ENCODE assay signal across 20 cellular contexts in genomic region chr19:21677696-21678418, GRCh38.
A peak's percentile ranks its signal among the peaks of the same experiment; 100 is the strongest.
DNase-seq lines count a peak whose midpoint lies in the region; ATAC-seq and TF ChIP-seq lines count a peak whose summit lies in the region.
"Had no signal": no experiment of that assay in that cellular context is flagged by ENCODE, and none has a peak within 500 bp of the region (broad histone marks: within the 10 kb centered on the region; RNA-seq: fewer than 3 reads in every experiment).

No MANE protein-coding gene starts in this region.

- H2AK5ac ChIP-seq in H9 (ENCODE audit: insufficient read length, low read length): no peak overlapping the region

- H2BK5ac ChIP-seq in H9 (ENCODE audit: insufficient read length, low read length): no peak overlapping the region

- no peak overlapping the region for H2BK12ac ChIP-seq in H9 (ENCODE audit: insufficient read length, low read depth, low read length)

- no peak overlapping the region for H3T11ph ChIP-seq in H9 (ENCODE audit: low read length)

- no peak overlapping the region for H3K4ac ChIP-seq in H9 (ENCODE audit: low read depth, low read length)

- no peak overlapping the region for H4K8ac ChIP-seq in H9 (replicated peaks; ENCODE audit: insufficient read length, low read depth, low read length)

- peaks cover 6% of the 10 kb centered on the region for H3K4me1 Mint-ChIP-seq in activated T-cell treated with anti-CD3 and anti-CD28 coated beads, Interleukin-2, amount 50 U/mL, for 72 hours (ENCODE audit: low read depth)
- H3K4me1 Mint-ChIP-seq in H9: peaks cover 4 to 7% of the 10 kb centered on the region in 2 experiments
- no peaks in the 10 kb centered on the region for H3K4me1 Mint-ChIP-seq in stimulated activated memory B cell treated with anti-CD40 and anti-IgM and Interleukin-4, amounts not matched to agents 10 μg/mL and 1 μg/mL and 100 μg/mL, for 72 hours

- H4K91ac ChIP-seq in H9 (ENCODE audit: insufficient read length, low read depth, low read length): no peak overlapping the region

- no peaks in the 10 kb centered on the region for H3K79me2 ChIP-seq in H9 (ENCODE audit: insufficient read depth, low read length)

- WGBS in H9 (ENCODE audit: extremely low coverage, insufficient read length, low lambda C conversion rate): no CpG with 5 or more reads among the region's 38 CpGs
- WGBS in heart right ventricle, 2 donors: 44 to 60% methylated on average over 38 of the region's 38 CpGs

- H3K4me1 ChIP-seq in H9 (ENCODE audit: insufficient read depth, low read length) (no peaks in the 10 kb centered on the region), heart right ventricle (peaks cover 0 to 11% (median 0%) of the 10 kb centered on the region in 9 donors)
- H3K4me1 ChIP-seq: SJCRH30 had no signal

- H4K20me1 ChIP-seq in H9 (ENCODE audit: control insufficient read depth, insufficient read depth, insufficient read length): no peaks in the 10 kb centered on the region

- H3K27ac Mint-ChIP-seq in activated T-cell treated with anti-CD3 and anti-CD28 coated beads, Interleukin-2, amount 50 U/mL, for 72 hours: no peak overlapping the region
- H3K27ac Mint-ChIP-seq in H9: no peak overlapping the region
- no peak overlapping the region for H3K27ac Mint-ChIP-seq in stimulated activated memory B cell treated with anti-CD40 and anti-IgM and Interleukin-4, amounts not matched to agents 10 μg/mL and 1 μg/mL and 100 μg/mL, for 72 hours
- H3K27ac Mint-ChIP-seq: HFFc6 had no signal

- peak; percentile 23; the same call in 1 of the 3 replicates for TF ChIP-seq CTCF in H9 (conservative IDR thresholded peaks at IDR 0.05)
- peak in 5 of 9 donors; percentile 14 to 35 (median 18) for TF ChIP-seq CTCF in heart right ventricle (IDR thresholded peaks at IDR 0.05)

- no peak overlapping the region for H3K4me2 ChIP-seq in H9 (ENCODE audit: insufficient read depth, insufficient read length, low read length)
- H3K4me2 ChIP-seq: smooth muscle cell had no signal

- no peak overlapping the region for H4K5ac ChIP-seq in H9 (ENCODE audit: insufficient read length, low read depth, low read length)

- no peak overlapping the region for H2BK120ac ChIP-seq in H9 (ENCODE audit: low read depth, low read length, poor library complexity, severe bottlenecking)

- intact Hi-C loops in heart right ventricle (cut with DNase I): no loop called here

- no peaks in the 10 kb centered on the region for H3K23me2 ChIP-seq in H9 (ENCODE audit: insufficient read length, low read depth, low read length, poor library complexity, severe bottlenecking)

- no peak overlapping the region for H2BK20ac ChIP-seq in H9 (ENCODE audit: low read depth, low read length, poor library complexity, severe bottlenecking)

- peak overlapping the region; percentile 12 to 77 for H3K4me3 Mint-ChIP-seq in activated T-cell treated with anti-CD3 and anti-CD28 coated beads, Interleukin-2, amount 50 U/mL, for 72 hours
- no peak overlapping the region for H3K4me3 Mint-ChIP-seq in H9
- H3K4me3 Mint-ChIP-seq in stimulated activated memory B cell treated with anti-CD40 and anti-IgM and Interleukin-4, amounts not matched to agents 10 μg/mL and 1 μg/mL and 100 μg/mL, for 72 hours: no peak overlapping the region
- H3K4me3 Mint-ChIP-seq: HFFc6 had no signal

- no peaks in the 10 kb centered on the region for H3K36me3 ChIP-seq in heart right ventricle
- H3K36me3 ChIP-seq: SJCRH30, thoracic aorta had no signal

- peak in 1 of 2 donors; percentile 73 for ATAC-seq in activated T-cell treated with anti-CD3 and anti-CD28 coated beads, Interleukin-2, amount 50 U/mL, for 72 hours (replicated peaks in 1 of 2)
- ATAC-seq in heart right ventricle: peak in 5 of 8 donors; percentile 34 to 80 (median 75)
- no peak for ATAC-seq in stimulated activated memory B cell treated with anti-CD40 and anti-IgM and Interleukin-4, amounts not matched to agents 10 μg/mL and 1 μg/mL and 100 μg/mL, for 72 hours
- no peak for ATAC-seq in GM21447 (IDR thresholded peaks at IDR 0.05; ENCODE audit: unreplicated experiment)
- ATAC-seq: esophagus mucosa, K562 had no signal

- peaks cover 35% of the 10 kb centered on the region for H3K9me3 ChIP-seq in H9 (ENCODE audit: control insufficient read depth, low read depth, low read length)
- H3K9me3 ChIP-seq in heart right ventricle: peaks cover 0 to 14% (median 0%) of the 10 kb centered on the region in 11 donors
- H3K9me3 ChIP-seq: SJCRH30, thoracic aorta had no signal

- H3K56ac ChIP-seq in H9 (ENCODE audit: insufficient read length, low read depth, low read length): no peak overlapping the region

- no peak overlapping the region for H3K9ac ChIP-seq in H9 (ENCODE audit: extremely low read depth, insufficient read length, low read length)

- H3K4me3 ChIP-seq in heart right ventricle: peak overlapping the region in 6 of 10 donors; percentile 5 to 44 (median 31)
- H3K4me3 ChIP-seq: K562, SJCRH30, smooth muscle cell, thoracic aorta had no signal

- H3K79me1 ChIP-seq in H9 (ENCODE audit: insufficient read depth, low read depth, low read length, poor library complexity, severe bottlenecking): no peaks in the 10 kb centered on the region

- no peak overlapping the region for H3K23ac ChIP-seq in H9 (ENCODE audit: insufficient read length, low read depth, low read length)

- no peak overlapping the region for H3K14ac ChIP-seq in H9 (ENCODE audit: insufficient read depth, low read length)

- H3K27me3 ChIP-seq in H9 (ENCODE audit: insufficient read depth, low read length): no peaks in the 10 kb centered on the region
- peaks cover 0 to 7% (median 0%) of the 10 kb centered on the region in 7 donors for H3K27me3 ChIP-seq in heart right ventricle
- H3K27me3 ChIP-seq: SJCRH30 had no signal

- H2AFZ ChIP-seq in H9 (ENCODE audit: low read length): no peak overlapping the region

- peaks cover 4 to 7% of the 10 kb centered on the region in 2 donors for H3K9me3 Mint-ChIP-seq in activated T-cell treated with anti-CD3 and anti-CD28 coated beads, Interleukin-2, amount 50 U/mL, for 72 hours
- H3K9me3 Mint-ChIP-seq in H9: peaks cover 48 to 60% of the 10 kb centered on the region in 2 experiments
- H3K9me3 Mint-ChIP-seq in stimulated activated memory B cell treated with anti-CD40 and anti-IgM and Interleukin-4, amounts not matched to agents 10 μg/mL and 1 μg/mL and 100 μg/mL, for 72 hours: peaks cover 3% of the 10 kb centered on the region

- DNase-seq in activated T-cell treated with anti-CD3 and anti-CD28 coated beads, Interleukin-2, amount 50 U/mL, for 72 hours: peak in 1 of 2 donors; percentile 31
- no peak for DNase-seq in activated T-cell treated with anti-CD3 and anti-CD28 coated beads, Interleukin-2, amount 50 U/mL, for 48 hours
- DNase-seq in H9 (no peak), heart right ventricle (peak in 1 of 2 donors; percentile 44), CD1c-positive myeloid dendritic cell (ENCODE audit: extremely low spot score) (no peak)
- peak; percentile 37 for DNase-seq in stimulated activated CD8-positive, alpha-beta memory T cell treated with anti-CD3 and anti-CD28 coated beads, Interleukin-4, amount 100 ng/mL, for 48 hours
- DNase-seq: Calu3, dermis blood vessel endothelial cell, GF-D8, head of caudate nucleus, HFFc6, midbrain, NCI-H1105, SJCRH30 had no signal

- peaks cover 8% of the 10 kb centered on the region for H3K27me3 Mint-ChIP-seq in activated T-cell treated with anti-CD3 and anti-CD28 coated beads, Interleukin-2, amount 50 U/mL, for 72 hours (ENCODE audit: low read depth)
- peaks cover 1% of the 10 kb centered on the region; the same call in 1 of the 2 replicates for H3K27me3 Mint-ChIP-seq in H9 (ENCODE audit: low read depth)
- H3K27me3 Mint-ChIP-seq in stimulated activated memory B cell treated with anti-CD40 and anti-IgM and Interleukin-4, amounts not matched to agents 10 μg/mL and 1 μg/mL and 100 μg/mL, for 72 hours: no peaks in the 10 kb centered on the region

- no peak overlapping the region for H3K18ac ChIP-seq in H9 (ENCODE audit: insufficient read length, low read depth, low read length)

- H3K27ac ChIP-seq in H9 (ENCODE audit: insufficient read length, low read depth, low read length) (no peak overlapping the region), heart right ventricle (peak overlapping the region in 2 of 10 donors; percentile 19 to 34)
- H3K27ac ChIP-seq: SJCRH30, thoracic aorta had no signal

- no peak overlapping the region for H2BK15ac ChIP-seq in H9 (ENCODE audit: low read depth, low read length)

- H3K36me3 Mint-ChIP-seq in activated T-cell treated with anti-CD3 and anti-CD28 coated beads, Interleukin-2, amount 50 U/mL, for 72 hours (ENCODE audit: insufficient read depth in 2 of 2): peaks cover 3 to 6% of the 10 kb centered on the region in 2 donors
- peaks cover 11 to 22% (median 14%) of the 10 kb centered on the region in 3 experiments for H3K36me3 Mint-ChIP-seq in H9 (ENCODE audit: insufficient read depth in 1 of 3, low read depth in 3 of 3)
- no peaks in the 10 kb centered on the region for H3K36me3 Mint-ChIP-seq in stimulated activated memory B cell treated with anti-CD40 and anti-IgM and Interleukin-4, amounts not matched to agents 10 μg/mL and 1 μg/mL and 100 μg/mL, for 72 hours

Comparison
In these comparisons a context has a peak if more than half of its experiments do, and no peak if none do; other contexts are left out.
1. ATAC-seq: peak in heart right ventricle (5 of 8); none in stimulated activated memory B cell treated with anti-CD40 and anti-IgM and Interleukin-4, amounts not matched to agents 10 μg/mL and 1 μg/mL and 100 μg/mL, for 72 hours (single experiment) and GM21447 (single experiment).
2. H3K4me3 Mint-ChIP-seq: peak in activated T-cell treated with anti-CD3 and anti-CD28 coated beads, Interleukin-2, amount 50 U/mL, for 72 hours (2 of 2); none in H9 (0 of 2) and stimulated activated memory B cell treated with anti-CD40 and anti-IgM and Interleukin-4, amounts not matched to agents 10 μg/mL and 1 μg/mL and 100 μg/mL, for 72 hours (single experiment).